ENCODE assay signal across 21 cellular contexts in the genomic region with DNA sequence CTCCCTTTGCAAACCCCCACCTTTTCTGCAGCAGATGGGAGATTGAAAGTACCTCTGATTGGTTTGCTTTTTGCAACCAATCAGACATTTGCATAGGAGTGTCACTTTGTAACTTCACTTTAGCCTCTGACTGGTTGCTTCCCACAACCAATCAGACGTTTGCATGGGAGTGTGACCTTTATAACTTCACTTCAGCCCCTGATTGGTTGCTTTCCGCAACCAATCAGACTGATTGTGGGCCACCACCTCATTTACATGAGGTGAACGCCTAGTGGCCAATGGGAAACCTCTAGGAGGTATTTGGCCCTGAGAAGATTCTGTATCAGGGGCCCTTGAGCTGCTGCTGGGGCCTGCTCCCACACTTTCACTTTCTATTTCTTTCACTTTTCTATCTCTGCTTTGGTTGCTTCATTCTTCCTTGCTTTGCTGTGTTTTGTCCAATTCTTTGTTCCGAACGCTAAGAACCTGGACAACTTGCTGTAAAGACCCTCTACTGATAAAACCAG.
A peak's percentile ranks its signal among the peaks of the same experiment; 100 is the strongest.
DNase-seq lines count a peak whose midpoint lies in the region; ATAC-seq, FAIRE-seq and TF ChIP-seq lines count a peak whose summit lies in the region.
"Had no signal": no experiment of that assay in that cellular context is flagged by ENCODE, and none has a peak within 500 bp of the region (broad histone marks: within the 10 kb centered on the region; RNA-seq: fewer than 3 reads in every experiment).

No MANE protein-coding gene starts in this region.

- H3K27me3 ChIP-seq in left ventricle myocardium inferior (ENCODE audit: low read depth) (no peaks in the 10 kb centered on the region), GM12878 (replicated peaks in 1 of 2; ENCODE audit: control insufficient read depth in 2 of 2, insufficient read depth in 2 of 2, low read length in 1 of 2) (no peaks in the 10 kb centered on the region)

- intact Hi-C loops in left ventricle myocardium inferior (cut with micrococcal nuclease), result no loop called here
- intact Hi-C loops in left ventricle myocardium superior (cut with micrococcal nuclease), result no loop called here
- intact Hi-C loops in GM12878 (cut with micrococcal nuclease; ENCODE audit: unreplicated experiment), result no loop called here

- H3K36me3 Mint-ChIP-seq in progenitor cell of endocrine pancreas (ENCODE audit: insufficient read depth), result no peaks in the 10 kb centered on the region
- H3K36me3 Mint-ChIP-seq: CD4-positive, alpha-beta memory T cell had no signal

- CTCF ChIA-PET in GM12878 (lab: Yijun Ruan, JAX), result no interaction called here

- no peak for TF ChIP-seq CTCF in left ventricle myocardium inferior (IDR thresholded peaks at IDR 0.05; ENCODE audit: borderline replicate concordance)
- no peak for TF ChIP-seq CTCF in GM12878 (IDR thresholded peaks at IDR 0.05 in 2 of 3, conservative IDR thresholded peaks at IDR 0.05 in 1 of 3; ENCODE audit: control insufficient read depth in 2 of 3, extremely low read depth in 1 of 3, insufficient read depth in 1 of 3, low read depth in 3 of 3, low read length in 3 of 3)
- TF ChIP-seq CTCF in progenitor cell of endocrine pancreas (IDR thresholded peaks at IDR 0.05; ENCODE audit: unreplicated experiment), result no peak

- no peak for TF ChIP-seq EP300 in GM12878 (IDR thresholded peaks at IDR 0.05; ENCODE audit: borderline replicate concordance in 1 of 2, control insufficient read depth in 1 of 2, low read depth in 2 of 2, low read length in 2 of 2)

- H3K36me3 ChIP-seq in left ventricle myocardium inferior, result no peaks in the 10 kb centered on the region
- H3K36me3 ChIP-seq in GM12878 (ENCODE audit: control insufficient read depth in 2 of 2, insufficient read depth in 2 of 2, low read length in 1 of 2), result no peaks in the 10 kb centered on the region
- H3K36me3 ChIP-seq: SJSA1 had no signal

- H3K4me1 Mint-ChIP-seq in progenitor cell of endocrine pancreas (ENCODE audit: low read depth), result peaks cover 3% of the 10 kb centered on the region

- H3K4me2 ChIP-seq in GM12878 (ENCODE audit: control insufficient read depth, insufficient read depth), result no peak overlapping the region

- RAD21 ChIA-PET in GM12878 (lab: Charles Lee; ENCODE audit: unreplicated experiment), result no interaction called here

- no TSS peak for BruUV-seq in GM12878 (replicated peaks; lab: Mats Ljungman, UMichigan)

- H3K27me3 Mint-ChIP-seq in progenitor cell of endocrine pancreas, result no peaks in the 10 kb centered on the region

- H2AFZ ChIP-seq in GM12878 (ENCODE audit: control insufficient read depth, low read depth, low read length), result no peak overlapping the region

- peaks cover 8% of the 10 kb centered on the region for H3K9me3 Mint-ChIP-seq in progenitor cell of endocrine pancreas (ENCODE audit: low read depth)

- no peak for FAIRE-seq in GM12878 (lab: Jason Lieb, UNC)
- FAIRE-seq: D721Med had no signal

- no peaks in the 10 kb centered on the region for H3K9me3 ChIP-seq in left ventricle myocardium inferior (replicated peaks)
- no peaks in the 10 kb centered on the region; the same call in 2 of the 3 replicates for H3K9me3 ChIP-seq in GM12878 (replicated peaks; ENCODE audit: control insufficient read depth, insufficient read depth, low read length)
- H3K9me3 ChIP-seq: SJSA1 had no signal

- H3K4me3 ChIP-seq in left ventricle myocardium inferior (no peak overlapping the region), GM12878 (no peak overlapping the region)
- H3K4me3 ChIP-seq: SJSA1 had no signal

- H4K20me1 ChIP-seq in GM12878 (ENCODE audit: control insufficient read depth, insufficient read depth), result no peaks in the 10 kb centered on the region

- ATAC-seq in left ventricle myocardium superior (no peak), GM12878 (0 out of 3 replicates have a peak, but pooled peaks have one; percentile 28), HG02610 (IDR thresholded peaks at IDR 0.05; ENCODE audit: unreplicated experiment) (no peak), HG02885 (IDR thresholded peaks at IDR 0.05; ENCODE audit: poor library complexity, unreplicated experiment) (no peak)
- ATAC-seq: PC-3 had no signal

- H3K79me2 ChIP-seq in GM12878 (ENCODE audit: control insufficient read depth, insufficient read depth, low read length), result no peaks in the 10 kb centered on the region

- in situ Hi-C loops in GM12878 (cut with MboI), result no loop called here

- POLR2A ChIA-PET in GM12878 (lab: Charles Lee), result no interaction called here

- H3K4me1 ChIP-seq in left ventricle myocardium inferior, result peaks cover 23% of the 10 kb centered on the region
- no peaks in the 10 kb centered on the region for H3K4me1 ChIP-seq in GM12878 (ENCODE audit: control insufficient read depth, insufficient read depth, low read length)

- TF ChIP-seq RAD21 in GM12878 (IDR thresholded peaks at IDR 0.05; ENCODE audit: insufficient read depth, low read depth, low read length), result no peak

- DNase-seq in left ventricle myocardium inferior (no peak), left ventricle myocardium superior (no peak), NAMALWA (ENCODE audit: low spot score) (peak; percentile 46), GM12878 (ENCODE audit: low read depth, low spot score) (no peak), progenitor cell of endocrine pancreas (ENCODE audit: low spot score, unreplicated experiment) (no peak), GM03348 (ENCODE audit: low spot score) (no peak)
- DNase-seq: 8988T; CD4-positive, alpha-beta memory T cell; GDM1; H7; KBM-7; NCI-H1105 treated with DMSO at 0.1 percent for 48 hours; NCI-H1694 treated with DMSO at 0.1 percent for 48 hours; NCI-H345; NCI-H526 treated with DMSO at 0.1 percent for 48 hours; PC-3 had no signal

- SMC1A ChIA-PET in GM12878 (lab: Charles Lee; ENCODE audit: uncharacterized antibody, unreplicated experiment), result no interaction called here

- peak overlapping the region; percentile 72 for H3K27ac ChIP-seq in left ventricle myocardium inferior (replicated peaks)
- H3K27ac ChIP-seq in GM12878 (ENCODE audit: control insufficient read depth, insufficient read depth), result no peak overlapping the region
- H3K27ac ChIP-seq: RWPE1, SJSA1 had no signal

- no peak for TF ChIP-seq POLR2A in GM12878 (IDR thresholded peaks at IDR 0.05; ENCODE audit: low read depth, low read length)

- no peak overlapping the region for H3K9ac ChIP-seq in GM12878 (ENCODE audit: control insufficient read depth, insufficient read depth, low read length)

- 47% methylated on average over 5 of the region's 5 CpGs for WGBS in GM12878 (ENCODE audit: insufficient coverage, insufficient replicate concordance, low lambda C conversion rate, missing lambda C conversion rate)

- H3K27ac Mint-ChIP-seq in progenitor cell of endocrine pancreas, result no peak overlapping the region
- H3K27ac Mint-ChIP-seq: CD4-positive, alpha-beta memory T cell had no signal

- no peak overlapping the region for H3K4me3 Mint-ChIP-seq in progenitor cell of endocrine pancreas (ENCODE audit: low read depth)

TF ChIP-seq in GM12878, 131 proteins besides CTCF, POLR2A, EP300 and RAD21:
- TF ChIP-seq SIX5 (IDR thresholded peaks at IDR 0.05; ENCODE audit: low read depth, low read length, severe bottlenecking), result no peak
